Comparison of ENCODE assay signal across 23 cellular contexts in genomic region chr14:22540286-22540685, GRCh38. TPM values are rescaled to one million over a fixed set of nuclear protein-coding genes. Genes with fewer than 3 reads are reported as not detected.
A peak's percentile ranks its signal among the peaks of the same experiment; 100 is the strongest.
DNase-seq lines count a peak whose midpoint lies in the region; ATAC-seq and TF ChIP-seq lines count a peak whose summit lies in the region.
"Had no signal": no experiment of that assay in that cellular context is flagged by ENCODE, and none has a peak within 500 bp of the region (broad histone marks: within the 10 kb centered on the region; RNA-seq: fewer than 3 reads in every experiment).

No MANE protein-coding gene starts in this region.

- no peak overlapping the region for H4K91ac ChIP-seq in mesenchymal stem cell (ENCODE audit: low read length)

- DNase-seq in activated CD4-positive, alpha-beta T cell treated with anti-CD3 and anti-CD28 coated beads, Interleukin-2, amount 10 ng/mL, durations not matched to agents 24 days and 14 days, result no peak
- DNase-seq in activated CD4-positive, alpha-beta T cell treated with anti-CD3 and anti-CD28 coated beads, Interleukin-2, amount 50 U/mL, for 1 hour, result no peak
- DNase-seq in CD4-positive, alpha-beta T cell, result no peak
- no peak for DNase-seq in activated CD8-positive, alpha-beta T cell treated with anti-CD3 and anti-CD28 coated beads, Interleukin-2, amount 10 ng/mL, durations not matched to agents 7 days and 5 days
- no peak for DNase-seq in mesenchymal stem cell
- DNase-seq in NCI-H146 (lab: John Stamatoyannopoulos, UW), result no peak
- no peak for DNase-seq in islet precursor cell
- DNase-seq: activated CD4-positive, alpha-beta T cell treated with anti-CD3 and anti-CD28 coated beads for 4 hours; aorta; effector CD8-positive, alpha-beta T cell; glutamatergic neuron; MG63; midbrain; NCI-H1436 treated with DMSO at 0.1 percent for 48 hours; NCI-H2171; NCI-H526 treated with DMSO at 0.1 percent for 48 hours; OCI-M1; small intestine; stimulated activated CD4-positive, alpha-beta T cell treated with anti-CD3 and anti-CD28 coated beads, Interleukin-4, amount 100 ng/mL, for 24 hours; T-helper 9 cell had no signal

- peaks cover 6% of the 10 kb centered on the region for H3K4me1 ChIP-seq in mesenchymal stem cell (ENCODE audit: control insufficient read depth, insufficient read depth, low read depth, low read length)

- peak overlapping the region in 1 of 2 experiments; percentile 91 for H3K18ac ChIP-seq in mesenchymal stem cell (ENCODE audit: low read depth in 1 of 2, low read length in 2 of 2)

- CTCF ChIA-PET in CD4-positive, alpha-beta T cell (lab: Charles Lee), result interaction anchor here (1.5 to 4.8 kb wide), 4 partner anchors 13 to 30 kb away, joined by 3 to 24 read pairs (median 13); no protein-coding TSS in a partner anchor
- CTCF ChIA-PET in activated CD8-positive, alpha-beta T cell treated with anti-CD3 and anti-CD28 coated beads, Interleukin-2, amount 10 ng/mL, durations not matched to agents 7 days and 5 days (lab: Charles Lee), result interaction anchor here (0.7 to 7.8 kb wide), 10 partner anchors 8 to 418 kb away, joined by 3 to 60 read pairs (median 10); no protein-coding TSS in a partner anchor

- H3K79me1 ChIP-seq in mesenchymal stem cell (replicated peaks; ENCODE audit: low read length, poor library complexity, severe bottlenecking), result no peaks in the 10 kb centered on the region

- H2BK15ac ChIP-seq in mesenchymal stem cell (ENCODE audit: low read depth, poor library complexity, severe bottlenecking), result no peak overlapping the region

- POLR2A ChIA-PET in CD4-positive, alpha-beta T cell (lab: Charles Lee), result interaction anchor here (0.8 to 8.3 kb wide), 16 partner anchors 11 to 817 kb away, joined by 3 to 331 read pairs (median 6); no protein-coding TSS in a partner anchor
- POLR2A ChIA-PET in activated CD8-positive, alpha-beta T cell treated with anti-CD3 and anti-CD28 coated beads, Interleukin-2, amount 10 ng/mL, durations not matched to agents 7 days and 5 days (lab: Charles Lee), result interaction anchor here (0.6 to 20.6 kb wide), 11 partner anchors 11 to 688 kb away, joined by 3 to 904 read pairs (median 5); no protein-coding TSS in a partner anchor

- H3K27me3 ChIP-seq in CD4-positive, alpha-beta T cell (ENCODE audit: control insufficient read depth, insufficient read depth, low read length), result no peaks in the 10 kb centered on the region
- no peaks in the 10 kb centered on the region for H3K27me3 ChIP-seq in mesenchymal stem cell (ENCODE audit: control insufficient read depth in 1 of 2, insufficient read depth in 1 of 2, low read length in 2 of 2)
- H3K27me3 ChIP-seq: MG63, vagina had no signal

- no peak overlapping the region for H3K9ac ChIP-seq in mesenchymal stem cell (ENCODE audit: low read length)

- H2AK5ac ChIP-seq in mesenchymal stem cell (ENCODE audit: low read length, severe bottlenecking), result peak overlapping the region; percentile 41

- H3K4ac ChIP-seq in mesenchymal stem cell (ENCODE audit: low read depth in 1 of 2, low read length in 2 of 2), result no peak overlapping the region

- no CpG with 5 or more reads among the region's 1 CpG for WGBS in mesenchymal stem cell

- peak overlapping the region; percentile 93 for H3K27ac Mint-ChIP-seq in activated CD4-positive, alpha-beta T cell treated with anti-CD3 and anti-CD28 coated beads, Interleukin-2, amount 10 ng/mL, durations not matched to agents 24 days and 14 days
- peak overlapping the region; percentile 93 for H3K27ac Mint-ChIP-seq in CD4-positive, alpha-beta T cell
- peak overlapping the region; percentile 98 for H3K27ac Mint-ChIP-seq in activated CD8-positive, alpha-beta T cell treated with anti-CD3 and anti-CD28 coated beads, Interleukin-2, amount 10 ng/mL, durations not matched to agents 7 days and 5 days

- peak overlapping the region; percentile 29 for H2BK120ac ChIP-seq in mesenchymal stem cell (ENCODE audit: low read depth, low read length)

- H3K14ac ChIP-seq in mesenchymal stem cell (ENCODE audit: low read length in 2 of 2), result no peak overlapping the region

- peak overlapping the region; percentile 99 for H3K27ac ChIP-seq in CD4-positive, alpha-beta T cell (ENCODE audit: low read depth, low read length)
- H3K27ac ChIP-seq in mesenchymal stem cell (ENCODE audit: low read length, poor library complexity, severe bottlenecking), result no peak overlapping the region
- H3K27ac ChIP-seq: vagina had no signal

- H3K27me3 Mint-ChIP-seq in activated CD4-positive, alpha-beta T cell treated with anti-CD3 and anti-CD28 coated beads, Interleukin-2, amount 10 ng/mL, durations not matched to agents 24 days and 14 days, result no peaks in the 10 kb centered on the region
- H3K27me3 Mint-ChIP-seq in CD4-positive, alpha-beta T cell, result no peaks in the 10 kb centered on the region
- H3K27me3 Mint-ChIP-seq in activated CD8-positive, alpha-beta T cell treated with anti-CD3 and anti-CD28 coated beads, Interleukin-2, amount 10 ng/mL, durations not matched to agents 7 days and 5 days (ENCODE audit: low read depth), result no peaks in the 10 kb centered on the region

- H3K4me2 ChIP-seq in mesenchymal stem cell (ENCODE audit: low read length, poor library complexity, severe bottlenecking), result no peak overlapping the region

- H4K8ac ChIP-seq in mesenchymal stem cell (ENCODE audit: low read length), result no peak overlapping the region

- no peaks in the 10 kb centered on the region for H3K9me3 Mint-ChIP-seq in activated CD4-positive, alpha-beta T cell treated with anti-CD3 and anti-CD28 coated beads, Interleukin-2, amount 10 ng/mL, durations not matched to agents 24 days and 14 days
- H3K9me3 Mint-ChIP-seq in CD4-positive, alpha-beta T cell, result no peaks in the 10 kb centered on the region
- H3K9me3 Mint-ChIP-seq in activated CD8-positive, alpha-beta T cell treated with anti-CD3 and anti-CD28 coated beads, Interleukin-2, amount 10 ng/mL, durations not matched to agents 7 days and 5 days (ENCODE audit: insufficient read depth), result no peaks in the 10 kb centered on the region

- no peaks in the 10 kb centered on the region for H3K9me3 ChIP-seq in CD4-positive, alpha-beta T cell (ENCODE audit: control insufficient read depth, low read length)
- H3K9me3 ChIP-seq in mesenchymal stem cell (ENCODE audit: control insufficient read depth, low read length), result no peaks in the 10 kb centered on the region
- H3K9me3 ChIP-seq: MG63, vagina had no signal

- no peak overlapping the region for H2AFZ ChIP-seq in mesenchymal stem cell (ENCODE audit: low read depth, low read length)

- no peak overlapping the region for H3K4me3 ChIP-seq in mesenchymal stem cell (ENCODE audit: insufficient read depth in 1 of 2, low read depth in 1 of 2, low read length in 2 of 2)
- H3K4me3 ChIP-seq: MG63, vagina had no signal

- peaks cover 92% of the 10 kb centered on the region for H3K36me3 Mint-ChIP-seq in activated CD4-positive, alpha-beta T cell treated with anti-CD3 and anti-CD28 coated beads, Interleukin-2, amount 10 ng/mL, durations not matched to agents 24 days and 14 days (ENCODE audit: low read depth)
- peaks cover 100% of the 10 kb centered on the region for H3K36me3 Mint-ChIP-seq in CD4-positive, alpha-beta T cell (ENCODE audit: low read depth)
- peaks cover 98% of the 10 kb centered on the region for H3K36me3 Mint-ChIP-seq in activated CD8-positive, alpha-beta T cell treated with anti-CD3 and anti-CD28 coated beads, Interleukin-2, amount 10 ng/mL, durations not matched to agents 7 days and 5 days (ENCODE audit: low read depth)

- H3K23ac ChIP-seq in mesenchymal stem cell (ENCODE audit: low read length in 2 of 2), result no peak overlapping the region

- no peak for TF ChIP-seq CTCF in CD4-positive, alpha-beta T cell (IDR thresholded peaks at IDR 0.05)

- H3K36me3 ChIP-seq in mesenchymal stem cell (ENCODE audit: control insufficient read depth in 1 of 2, insufficient read depth in 2 of 2, low read depth in 1 of 2, low read length in 2 of 2), result no peaks in the 10 kb centered on the region
- H3K36me3 ChIP-seq: MG63, vagina had no signal

- H2BK12ac ChIP-seq in mesenchymal stem cell (ENCODE audit: low read length in 2 of 2), result peak overlapping the region; percentile 85 to 97

- no peak overlapping the region for H2BK5ac ChIP-seq in mesenchymal stem cell (ENCODE audit: low read depth, low read length, poor library complexity, severe bottlenecking)

- ATAC-seq in CD4-positive, alpha-beta T cell (ENCODE audit: poor library complexity), result no peak
- ATAC-seq in activated CD8-positive, alpha-beta T cell treated with anti-CD3 and anti-CD28 coated beads, Interleukin-2, amount 10 ng/mL, durations not matched to agents 7 days and 5 days, result no peak
- no peak for ATAC-seq in HG03159 (IDR thresholded peaks at IDR 0.05; ENCODE audit: unreplicated experiment)
- ATAC-seq: left lobe of liver had no signal

- intact Hi-C loops in activated CD4-positive, alpha-beta T cell treated with anti-CD3 and anti-CD28 coated beads, Interleukin-2, amount 10 ng/mL, durations not matched to agents 24 days and 14 days (cut with micrococcal nuclease), result loop anchor here (5.0 kb wide), 1 partner anchor 543 kb away; no protein-coding TSS in a partner anchor
- intact Hi-C loops in CD4-positive, alpha-beta T cell (cut with DNase I, micrococcal nuclease), result no loop called here

- H3K4me3 Mint-ChIP-seq in activated CD4-positive, alpha-beta T cell treated with anti-CD3 and anti-CD28 coated beads, Interleukin-2, amount 10 ng/mL, durations not matched to agents 24 days and 14 days, result peak overlapping the region; percentile 84
- H3K4me3 Mint-ChIP-seq in CD4-positive, alpha-beta T cell, result peak overlapping the region; percentile 81
- peak overlapping the region; percentile 76 for H3K4me3 Mint-ChIP-seq in activated CD8-positive, alpha-beta T cell treated with anti-CD3 and anti-CD28 coated beads, Interleukin-2, amount 10 ng/mL, durations not matched to agents 7 days and 5 days

- H3K4me1 Mint-ChIP-seq in activated CD4-positive, alpha-beta T cell treated with anti-CD3 and anti-CD28 coated beads, Interleukin-2, amount 10 ng/mL, durations not matched to agents 24 days and 14 days, result peaks cover 88% of the 10 kb centered on the region
- peaks cover 100% of the 10 kb centered on the region for H3K4me1 Mint-ChIP-seq in CD4-positive, alpha-beta T cell (ENCODE audit: low read depth)
- H3K4me1 Mint-ChIP-seq in activated CD8-positive, alpha-beta T cell treated with anti-CD3 and anti-CD28 coated beads, Interleukin-2, amount 10 ng/mL, durations not matched to agents 7 days and 5 days (ENCODE audit: low read depth), result peaks cover 93% of the 10 kb centered on the region

RNA-seq across cellular contexts. Expression of gene DAD1, which starts 48.7 kb away (rescaled TPM):
- 255 and 266 TPM in 2 replicates for total RNA-seq in activated CD4-positive, alpha-beta T cell treated with anti-CD3 and anti-CD28 coated beads, Interleukin-2, amount 10 ng/mL, durations not matched to agents 24 days and 14 days
- 10 to 100 TPM; 41.8 to 44.1 TPM for total RNA-seq in CD4-positive, alpha-beta T cell
- 100 to 1,000 TPM; 130 to 147 TPM for total RNA-seq in activated CD8-positive, alpha-beta T cell treated with anti-CD3 and anti-CD28 coated beads, Interleukin-2, amount 10 ng/mL, durations not matched to agents 7 days and 5 days
- 348 TPM for polyA plus RNA-seq in mesenchymal stem cell (2013, experiment 1 of 2)
- polyA plus RNA-seq in mesenchymal stem cell (2013, experiment 2 of 2), result 351 TPM

RNA-seq across cellular contexts. Expression of gene ABHD4, which starts 57.8 kb away (rescaled TPM):
- 9.7 and 10.3 TPM in 2 replicates for total RNA-seq in activated CD4-positive, alpha-beta T cell treated with anti-CD3 and anti-CD28 coated beads, Interleukin-2, amount 10 ng/mL, durations not matched to agents 24 days and 14 days
- total RNA-seq in CD4-positive, alpha-beta T cell, result 1 to 10 TPM; 7.1 to 8.9 TPM
- total RNA-seq in activated CD8-positive, alpha-beta T cell treated with anti-CD3 and anti-CD28 coated beads, Interleukin-2, amount 10 ng/mL, durations not matched to agents 7 days and 5 days, result 1 to 10 TPM; 8.0 to 8.5 TPM
- 32.7 TPM for polyA plus RNA-seq in mesenchymal stem cell (2013, experiment 1 of 2)
- 32.8 TPM for polyA plus RNA-seq in mesenchymal stem cell (2013, experiment 2 of 2)
